Comparison of ENCODE assay signal across 8 cellular contexts in genomic region chr17:75047398-75048098, GRCh38. TPM values are rescaled to one million over a fixed set of nuclear protein-coding genes. Genes with fewer than 3 reads are reported as not detected.
DNase-seq lines count a peak whose midpoint lies in the region; ATAC-seq, FAIRE-seq and TF ChIP-seq lines count a peak whose summit lies in the region.

No MANE protein-coding gene starts in this region.

- no peaks in the 10 kb centered on the region for H3K27me3 ChIP-seq in endothelial cell of umbilical vein (ENCODE audit: control insufficient read depth in 2 of 2, insufficient read depth in 2 of 2, low read length in 2 of 2)
- no peaks in the 10 kb centered on the region for H3K27me3 ChIP-seq in naive thymus-derived CD4-positive, alpha-beta T cell (ENCODE audit: control insufficient read depth in 2 of 2, insufficient read depth in 2 of 2, low read length in 2 of 2)

- FAIRE-seq in endothelial cell of umbilical vein (lab: Jason Lieb, UNC) = peak; percentile 76

- H3K9ac ChIP-seq in endothelial cell of umbilical vein (replicated peaks; ENCODE audit: extremely low read depth, insufficient read depth, low read length) = peak overlapping the region; percentile 54

- peak overlapping the region; percentile 35 to 93 (median 51) for H3K4me3 ChIP-seq in endothelial cell of umbilical vein (replicated peaks in 1 of 3; ENCODE audit: insufficient read depth in 1 of 3, low read depth in 1 of 3, low read length in 3 of 3)
- peak overlapping the region; percentile 67 for H3K4me3 ChIP-seq in naive thymus-derived CD4-positive, alpha-beta T cell (ENCODE audit: low read length)

- peak overlapping the region; percentile 59 for H3K4me2 ChIP-seq in endothelial cell of umbilical vein (ENCODE audit: insufficient read depth, low read length)

- peak overlapping the region; percentile 87 to 99 (median 92) for H3K27ac Mint-ChIP-seq in naive thymus-derived CD4-positive, alpha-beta T cell

- peak overlapping the region; percentile 4 for H2AFZ ChIP-seq in endothelial cell of umbilical vein (ENCODE audit: low read depth, low read length)

- no TSS peak for BruUV-seq in endothelial cell of umbilical vein (replicated peaks; lab: Mats Ljungman, UMichigan)

- CTCF ChIA-PET in endothelial cell of umbilical vein (lab: Charles Lee) = interaction anchor here (0.8 to 1.6 kb wide), 11 partner anchors 9 to 154 kb away, joined by 3 to 9 read pairs (median 4); no protein-coding TSS in a partner anchor
- CTCF ChIA-PET in naive thymus-derived CD4-positive, alpha-beta T cell (lab: Charles Lee) = interaction anchor here (0.6 to 1.5 kb wide), 4 partner anchors 13 to 439 kb away, joined by 3 to 6 read pairs (median 3); no protein-coding TSS in a partner anchor

- TF ChIP-seq CTCF in endothelial cell of umbilical vein (IDR thresholded peaks at IDR 0.05; ENCODE audit: extremely low read depth in 1 of 2, insufficient read depth in 1 of 2, low read depth in 1 of 2, low read length in 2 of 2) = no peak

- DNase-seq in NCI-H748 (lab: John Stamatoyannopoulos, UW; ENCODE audit: unreplicated experiment) = peak; percentile 18
- DNase-seq in NCI-H748 treated with DMSO at 0.1 percent for 48 hours (lab: John Stamatoyannopoulos, UW) = no peak
- DNase-seq in activated CD4-positive, alpha-beta T cell treated with anti-CD3 and anti-CD28 coated beads for 4 hours = peak; percentile 29 to 38
- peak; percentile 19 for DNase-seq in endothelial cell of umbilical vein (ENCODE audit: low read depth, low spot score)
- DNase-seq in naive thymus-derived CD4-positive, alpha-beta T cell = peak in 6 of 9 donors; percentile 11 to 35 (median 24)
- DNase-seq in ureter (ENCODE audit: low spot score) = peak; percentile 51
- no peak for DNase-seq in amniotic stem cell (lab: John Stamatoyannopoulos, UW)

- dilution Hi-C loops in endothelial cell of umbilical vein (cut with MboI; ENCODE audit: extremely low pct_ligation_motif_present, low sequenced_read_pairs) = no loop called here

- H3K9me3 Mint-ChIP-seq in naive thymus-derived CD4-positive, alpha-beta T cell = no peaks in the 10 kb centered on the region

- intact Hi-C loops in endothelial cell of umbilical vein (cut with micrococcal nuclease) = loop anchor here (1.0 to 10.0 kb wide), 5 partner anchors 60 to 467 kb away; partner anchors contain the start of genes ARMC7, CASKIN2, SUMO2 and TSEN54
- intact Hi-C loops in naive thymus-derived CD4-positive, alpha-beta T cell (cut with micrococcal nuclease) = loop anchor here (1.0 to 5.0 kb wide), 7 partner anchors 11 to 135 kb away; partner anchors contain the start of genes ARMC7 (in 1 of the 2), MRPL58 (in 1 of the 2), SLC16A5 (in 1 of the 2) and SUMO2 (in 1 of the 2)

- no peak overlapping the region for H3K27ac ChIP-seq in endothelial cell of umbilical vein (ENCODE audit: insufficient read depth, low read depth, low read length)
- peak overlapping the region; percentile 71 for H3K27ac ChIP-seq in naive thymus-derived CD4-positive, alpha-beta T cell (ENCODE audit: low read depth, low read length)

- H3K4me3 Mint-ChIP-seq in naive thymus-derived CD4-positive, alpha-beta T cell = peak overlapping the region; percentile 79 to 99 (median 94)

- H3K36me3 Mint-ChIP-seq in naive thymus-derived CD4-positive, alpha-beta T cell = peaks cover 0 to 8% (median 5%) of the 10 kb centered on the region in 5 donors

- H3K27me3 Mint-ChIP-seq in naive thymus-derived CD4-positive, alpha-beta T cell = no peaks in the 10 kb centered on the region

- H3K9me3 ChIP-seq in endothelial cell of umbilical vein (replicated peaks; ENCODE audit: control insufficient read depth, insufficient read depth, low read length) = no peaks in the 10 kb centered on the region
- H3K9me3 ChIP-seq in naive thymus-derived CD4-positive, alpha-beta T cell (ENCODE audit: control insufficient read depth in 2 of 3, low read length in 3 of 3) = no peaks in the 10 kb centered on the region

- peaks cover 13% of the 10 kb centered on the region for H3K4me1 ChIP-seq in endothelial cell of umbilical vein (ENCODE audit: control insufficient read depth, extremely low read depth, insufficient read depth, low read length)
- peaks cover 13 to 16% of the 10 kb centered on the region in 2 donors for H3K4me1 ChIP-seq in naive thymus-derived CD4-positive, alpha-beta T cell (ENCODE audit: control insufficient read depth in 2 of 2, insufficient read depth in 2 of 2, low read length in 2 of 2)

- peaks cover 2 to 4% of the 10 kb centered on the region in 2 experiments for H3K36me3 ChIP-seq in endothelial cell of umbilical vein (ENCODE audit: control insufficient read depth in 2 of 2, extremely low read depth in 1 of 2, insufficient read depth in 2 of 2, low read length in 2 of 2)
- H3K36me3 ChIP-seq in naive thymus-derived CD4-positive, alpha-beta T cell (ENCODE audit: control insufficient read depth in 2 of 3, insufficient read depth in 3 of 3, low read length in 3 of 3) = peaks cover 0 to 14% (median 0%) of the 10 kb centered on the region in 3 experiments

- H3K79me2 ChIP-seq in endothelial cell of umbilical vein (ENCODE audit: control insufficient read depth, insufficient read depth, low read length) = peaks cover 8% of the 10 kb centered on the region

- peak; percentile 19 for ATAC-seq in HG03175 (IDR thresholded peaks at IDR 0.05; ENCODE audit: unreplicated experiment)
- no peak for ATAC-seq in naive thymus-derived CD4-positive, alpha-beta T cell

- H3K9me1 ChIP-seq in endothelial cell of umbilical vein (replicated peaks; ENCODE audit: control insufficient read depth, extremely low read depth, insufficient read depth, low read length) = no peaks in the 10 kb centered on the region

- TF ChIP-seq POLR2A in endothelial cell of umbilical vein (IDR thresholded peaks at IDR 0.05; ENCODE audit: low read depth, low read length) = no peak

- POLR2A ChIA-PET in endothelial cell of umbilical vein (lab: Charles Lee) = no interaction called here
- POLR2A ChIA-PET in naive thymus-derived CD4-positive, alpha-beta T cell (lab: Charles Lee) = interaction anchor here (0.8 to 4.9 kb wide), 12 partner anchors 9 to 136 kb away, joined by 3 to 58 read pairs (median 6); partner anchors contain the start of genes HID1, MRPL58, SLC16A5 and SUMO2

- H3K4me1 Mint-ChIP-seq in naive thymus-derived CD4-positive, alpha-beta T cell = peaks cover 24 to 60% (median 49%) of the 10 kb centered on the region in 7 donors

- H4K20me1 ChIP-seq in endothelial cell of umbilical vein (replicated peaks; ENCODE audit: control insufficient read depth, extremely low read depth, insufficient read depth, low read length) = no peaks in the 10 kb centered on the region

TF ChIP-seq in endothelial cell of umbilical vein, 7 proteins besides CTCF, POLR2A, EP300 and RAD21 (continues in another document):
- TF ChIP-seq FOS (IDR thresholded peaks at IDR 0.05; ENCODE audit: borderline replicate concordance, insufficient read depth, low read length) = no peak

RNA-seq across cellular contexts. Expression of gene KCTD2, which starts 0.5 kb away (rescaled TPM):
- total RNA-seq in endothelial cell of umbilical vein (20.6 and 23.2 TPM in 2 replicates), ureter (25.3 TPM)
- 24.3 and 24.8 TPM in 2 replicates for polyA plus RNA-seq in endothelial cell of umbilical vein
- 27.6 and 29.2 TPM in 2 replicates for polyA plus RNA-seq in endothelial cell of umbilical vein (2011; cell fraction: cytosol; rRNA removed)
- polyA plus RNA-seq in endothelial cell of umbilical vein (2011; cell fraction: nucleus; rRNA removed) = 19.9 and 20.6 TPM in 2 replicates
- polyA plus RNA-seq in endothelial cell of umbilical vein (2012) = 16.8 and 18.1 TPM in 2 replicates
- polyA minus RNA-seq in endothelial cell of umbilical vein = 21.9 and 24.0 TPM in 2 replicates
- polyA minus RNA-seq in endothelial cell of umbilical vein (2011; cell fraction: cytosol; rRNA and poly(A)+ RNA removed) = 10.5 TPM
- polyA minus RNA-seq in endothelial cell of umbilical vein (2011; cell fraction: nucleus; rRNA and poly(A)+ RNA removed) = 6.7 and 7.8 TPM in 2 replicates
- 10 to 100 TPM; 19.5 to 35.7 (median 23.0) TPM for total RNA-seq in naive thymus-derived CD4-positive, alpha-beta T cell
- polyA plus RNA-seq in naive thymus-derived CD4-positive, alpha-beta T cell = 1 to 10 TPM; 4.8 to 8.7 TPM

RNA-seq across cellular contexts. Expression of gene ATP5PD, which starts 0.8 kb away (rescaled TPM):
- 200 and 202 TPM in 2 replicates for total RNA-seq in endothelial cell of umbilical vein
- 176 and 182 TPM in 2 replicates for polyA plus RNA-seq in endothelial cell of umbilical vein
- 231 and 268 TPM in 2 replicates for polyA plus RNA-seq in endothelial cell of umbilical vein (2011; cell fraction: cytosol; rRNA removed)
- 76.5 and 82.1 TPM in 2 replicates for polyA plus RNA-seq in endothelial cell of umbilical vein (2011; cell fraction: nucleus; rRNA removed)
- polyA plus RNA-seq in endothelial cell of umbilical vein (2012) = 350 and 390 TPM in 2 replicates
- polyA minus RNA-seq in endothelial cell of umbilical vein = 112 and 155 TPM in 2 replicates
- 118 TPM for polyA minus RNA-seq in endothelial cell of umbilical vein (2011; cell fraction: cytosol; rRNA and poly(A)+ RNA removed)
- polyA minus RNA-seq in endothelial cell of umbilical vein (2011; cell fraction: nucleus; rRNA and poly(A)+ RNA removed) = 17.8 and 22.8 TPM in 2 replicates
- 100 to 1,000 TPM; 113 to 195 (median 161) TPM for total RNA-seq in naive thymus-derived CD4-positive, alpha-beta T cell
- polyA plus RNA-seq in naive thymus-derived CD4-positive, alpha-beta T cell = 100 to 1,000 TPM; 362 to 478 TPM
- total RNA-seq in ureter = 270 TPM

RNA-seq across cellular contexts. Expression of gene MRPL58, which starts 35.1 kb away (rescaled TPM):
- total RNA-seq in endothelial cell of umbilical vein (38.0 and 38.8 TPM in 2 replicates), ureter (32.1 TPM)
- polyA plus RNA-seq in endothelial cell of umbilical vein = 28.7 and 43.7 TPM in 2 replicates
- 44.5 and 44.8 TPM in 2 replicates for polyA plus RNA-seq in endothelial cell of umbilical vein (2011; cell fraction: cytosol; rRNA removed)
- 19.1 and 25.5 TPM in 2 replicates for polyA plus RNA-seq in endothelial cell of umbilical vein (2011; cell fraction: nucleus; rRNA removed)
- 33.8 and 38.9 TPM in 2 replicates for polyA plus RNA-seq in endothelial cell of umbilical vein (2012)
- polyA minus RNA-seq in endothelial cell of umbilical vein = 15.2 and 21.3 TPM in 2 replicates
- 28.6 TPM for polyA minus RNA-seq in endothelial cell of umbilical vein (2011; cell fraction: cytosol; rRNA and poly(A)+ RNA removed)
- polyA minus RNA-seq in endothelial cell of umbilical vein (2011; cell fraction: nucleus; rRNA and poly(A)+ RNA removed) = 4.7 and 5.0 TPM in 2 replicates
- total RNA-seq in naive thymus-derived CD4-positive, alpha-beta T cell = 10 to 100 TPM; 11.7 to 46.1 (median 23.0) TPM
- 10 to 100 TPM; 55.3 to 71.4 TPM for polyA plus RNA-seq in naive thymus-derived CD4-positive, alpha-beta T cell

RNA-seq across cellular contexts. Expression of gene SLC16A5, which starts 40.2 kb away (rescaled TPM):
- total RNA-seq in endothelial cell of umbilical vein (16.4 and 17.4 TPM in 2 replicates), ureter (77.7 TPM)
- polyA plus RNA-seq in endothelial cell of umbilical vein = 23.3 and 31.9 TPM in 2 replicates
- 12.6 and 16.4 TPM in 2 replicates for polyA plus RNA-seq in endothelial cell of umbilical vein (2011; cell fraction: cytosol; rRNA removed)
- 32.6 and 39.1 TPM in 2 replicates for polyA plus RNA-seq in endothelial cell of umbilical vein (2011; cell fraction: nucleus; rRNA removed)
- 8.7 and 13.9 TPM in 2 replicates for polyA plus RNA-seq in endothelial cell of umbilical vein (2012)
- 19.2 and 22.6 TPM in 2 replicates for polyA minus RNA-seq in endothelial cell of umbilical vein
- 22.5 TPM for polyA minus RNA-seq in endothelial cell of umbilical vein (2011; cell fraction: cytosol; rRNA and poly(A)+ RNA removed)
- polyA minus RNA-seq in endothelial cell of umbilical vein (2011; cell fraction: nucleus; rRNA and poly(A)+ RNA removed) = 10.1 and 15.0 TPM in 2 replicates
- 10 to 100 TPM in 4 of 5 experiments, 1 to 10 TPM in 1; 9.2 to 26.3 (median 24.5) TPM for total RNA-seq in naive thymus-derived CD4-positive, alpha-beta T cell
- polyA plus RNA-seq in naive thymus-derived CD4-positive, alpha-beta T cell = 1 to 10 TPM; 5.9 to 7.6 TPM

Comparison
In these comparisons a context has a peak if more than half of its experiments do, and no peak if none do; other contexts are left out.
1. DNase-seq: peak in NCI-H748 (single experiment), activated CD4-positive, alpha-beta T cell treated with anti-CD3 and anti-CD28 coated beads for 4 hours (2 of 2), endothelial cell of umbilical vein (single experiment), naive thymus-derived CD4-positive, alpha-beta T cell (6 of 9) and ureter (single experiment); none in NCI-H748 treated with DMSO at 0.1 percent for 48 hours (single experiment) and amniotic stem cell (single experiment).